In genomic region chr12:53004582-53004981, GRCh38 we compare ENCODE assay signal across 8 cellular contexts. TPM values are rescaled to one million over a fixed set of nuclear protein-coding genes. Genes with fewer than 3 reads are reported as not detected.
A peak's percentile ranks its signal among the peaks of the same experiment; 100 is the strongest.
DNase-seq lines count a peak whose midpoint lies in the region; ATAC-seq lines count a peak whose summit lies in the region.
"Had no signal": no experiment of that assay in that cellular context is flagged by ENCODE, and none has a peak within 500 bp of the region (broad histone marks: within the 10 kb centered on the region; RNA-seq: fewer than 3 reads in every experiment).

No MANE protein-coding gene starts in this region.

- 82 to 83% methylated on average over 2 of the region's 2 CpGs for WGBS in ectodermal cell, 2 experiments

- peaks cover 20% of the 10 kb centered on the region for H3K4me1 ChIP-seq in ectodermal cell (ENCODE audit: control insufficient read depth, insufficient read depth, low read length)
- H3K4me1 ChIP-seq in neuron (ENCODE audit: insufficient read depth, low read length): peaks cover 19% of the 10 kb centered on the region

- H3K36me3 ChIP-seq in ectodermal cell (ENCODE audit: control insufficient read depth, insufficient read depth, low read length): no peaks in the 10 kb centered on the region
- peaks cover 11% of the 10 kb centered on the region for H3K36me3 ChIP-seq in neuron (ENCODE audit: insufficient read depth, low read length)

- H3K4me3 ChIP-seq in ectodermal cell (ENCODE audit: insufficient read depth, low read depth, low read length) (peak overlapping the region; percentile 95), neuron (ENCODE audit: low read length) (peak overlapping the region; percentile 98)

- H3K27ac ChIP-seq in ectodermal cell (ENCODE audit: insufficient read depth, low read depth, low read length, poor library complexity, severe bottlenecking): peak overlapping the region; percentile 31

- peak; percentile 39 for DNase-seq in ELR (ENCODE audit: low read depth)
- peak; percentile 71 for DNase-seq in NCI-H2227 (lab: John Stamatoyannopoulos, UW; ENCODE audit: unreplicated experiment)
- DNase-seq in COR-L47 (lab: John Stamatoyannopoulos, UW): no peak
- DNase-seq in NOMO-1 treated with dmso at 0.1 percent for 144 hours (lab: John Stamatoyannopoulos, UW; ENCODE audit: unreplicated experiment): no peak
- DNase-seq: NCI-H187 treated with DMSO at 0.1 percent for 48 hours had no signal

- no peak for ATAC-seq in HG03469 (IDR thresholded peaks at IDR 0.05; ENCODE audit: unreplicated experiment)

- H2AFZ ChIP-seq in neuron (ENCODE audit: low read depth, low read length): no peak overlapping the region

- H3K27me3 ChIP-seq in ectodermal cell (ENCODE audit: control insufficient read depth, insufficient read depth, low read length, poor library complexity, severe bottlenecking): no peaks in the 10 kb centered on the region
- no peaks in the 10 kb centered on the region for H3K27me3 ChIP-seq in neuron (ENCODE audit: insufficient read depth, low read length)

- H3K9me3 ChIP-seq in ectodermal cell (ENCODE audit: control insufficient read depth, low read length) (no peaks in the 10 kb centered on the region), neuron (ENCODE audit: low read length) (no peaks in the 10 kb centered on the region)

RNA-seq across cellular contexts. Expression of gene EIF4B, which starts 1.7 kb away (rescaled TPM):
- 553 TPM for polyA plus RNA-seq in ectodermal cell (2013, experiment 1 of 4)
- 549 TPM for polyA plus RNA-seq in ectodermal cell (2013, experiment 2 of 4)
- 416 TPM for polyA plus RNA-seq in ectodermal cell (2013, experiment 3 of 4)
- 457 TPM for polyA plus RNA-seq in ectodermal cell (2013, experiment 4 of 4)

RNA-seq across cellular contexts. Expression of gene TNS2, which starts 45.3 kb away (rescaled TPM):
- polyA plus RNA-seq in ectodermal cell (2013, experiment 1 of 4): 3.8 TPM
- 2.7 TPM for polyA plus RNA-seq in ectodermal cell (2013, experiment 2 of 4)
- 2.9 TPM for polyA plus RNA-seq in ectodermal cell (2013, experiment 3 of 4)
- 2.7 TPM for polyA plus RNA-seq in ectodermal cell (2013, experiment 4 of 4)

RNA-seq across cellular contexts. Expression of gene KRT18, which starts 55.7 kb away (rescaled TPM):
- polyA plus RNA-seq in ectodermal cell (2013, experiment 1 of 4): 114 TPM
- polyA plus RNA-seq in ectodermal cell (2013, experiment 2 of 4): 106 TPM
- 93.6 TPM for polyA plus RNA-seq in ectodermal cell (2013, experiment 3 of 4)
- polyA plus RNA-seq in ectodermal cell (2013, experiment 4 of 4): 91.2 TPM

Comparison
In these comparisons a context has a peak if more than half of its experiments do, and no peak if none do; other contexts are left out.
1. DNase-seq: peak in ELR (single experiment) and NCI-H2227 (single experiment); none in COR-L47 (single experiment) and NOMO-1 treated with dmso at 0.1 percent for 144 hours (single experiment).